In genomic region chr22:46021577-46021976, GRCh38 we compare ENCODE assay signal across 25 cellular contexts. TPM values are rescaled to one million over a fixed set of nuclear protein-coding genes. Genes with fewer than 3 reads are reported as not detected.
"Had no signal": no experiment of that assay in that cellular context is flagged by ENCODE, and none has a peak within 500 bp of the region (broad histone marks: within the 10 kb centered on the region; RNA-seq: fewer than 3 reads in every experiment).

No MANE protein-coding gene starts in this region.

- H3K4me3 Mint-ChIP-seq: activated naive CD4-positive, alpha-beta T cell treated with anti-CD3 and anti-CD28 coated beads for 36 hours; activated naive CD8-positive, alpha-beta T cell treated with anti-CD3 and anti-CD28 coated beads, Interleukin-2, amount 50 U/mL, for 24 hours; central memory CD8-positive, alpha-beta T cell; nephron progenitor cell; stimulated activated naive CD8-positive, alpha-beta T cell treated with anti-CD3 and anti-CD28 coated beads, Interleukin-15, amount 100 ng/mL, for 72 hours had no signal

- H3K27me3 ChIP-seq: right atrium auricular region, upper lobe of left lung had no signal

- H3K9me3 Mint-ChIP-seq: activated naive CD4-positive, alpha-beta T cell treated with anti-CD3 and anti-CD28 coated beads for 36 hours; activated naive CD8-positive, alpha-beta T cell treated with anti-CD3 and anti-CD28 coated beads, Interleukin-2, amount 50 U/mL, for 24 hours; central memory CD8-positive, alpha-beta T cell; stimulated activated naive CD8-positive, alpha-beta T cell treated with anti-CD3 and anti-CD28 coated beads, Interleukin-15, amount 100 ng/mL, for 72 hours had no signal

- H3K36me3 ChIP-seq: right atrium auricular region, upper lobe of left lung had no signal

- H3K4me1 Mint-ChIP-seq: central memory CD8-positive, alpha-beta T cell had no signal

- H3K4me3 ChIP-seq: right atrium auricular region, upper lobe of left lung had no signal

- H3K27ac ChIP-seq: right atrium auricular region, upper lobe of left lung had no signal

- ATAC-seq: activated naive CD8-positive, alpha-beta T cell treated with anti-CD3 and anti-CD28 coated beads, Interleukin-2, amount 50 U/mL, for 24 hours; left lobe of liver; stimulated activated naive CD8-positive, alpha-beta T cell treated with anti-CD3 and anti-CD28 coated beads, Interleukin-15, amount 100 ng/mL, for 72 hours had no signal

- DNase-seq: activated CD4-positive, alpha-beta T cell treated with anti-CD3 and anti-CD28 coated beads, Interleukin-2, amount 50 U/mL, for 4 hours; activated CD4-positive, CD25-positive, alpha-beta regulatory T cell treated with anti-CD3 and anti-CD28 coated beads, Interleukin-2, amount 50 U/mL, for 72 hours; activated naive CD4-positive, alpha-beta T cell treated with anti-CD3 and anti-CD28 coated beads for 36 hours; activated naive CD8-positive, alpha-beta T cell treated with anti-CD3 and anti-CD28 coated beads, Interleukin-2, amount 50 U/mL, for 24 hours; anterior cingulate cortex; cortex of kidney; erythroblast; foreskin melanocyte; glutamatergic neuron; hypothalamus; islet precursor cell; mammary epithelial cell; nephron progenitor cell; occipital lobe; small intestine; stimulated activated CD4-positive, alpha-beta T cell treated with anti-CD3 and anti-CD28 coated beads, Interleukin-4, amount 100 ng/mL, for 1 hour; stimulated activated naive CD8-positive, alpha-beta T cell treated with anti-CD3 and anti-CD28 coated beads, Interleukin-15, amount 100 ng/mL, for 72 hours; T1000 had no signal

- H3K9me3 ChIP-seq: right atrium auricular region, upper lobe of left lung had no signal

- H3K27ac Mint-ChIP-seq: activated naive CD4-positive, alpha-beta T cell treated with anti-CD3 and anti-CD28 coated beads for 36 hours; activated naive CD8-positive, alpha-beta T cell treated with anti-CD3 and anti-CD28 coated beads, Interleukin-2, amount 50 U/mL, for 24 hours; nephron progenitor cell; progenitor cell of endocrine pancreas; stimulated activated naive CD8-positive, alpha-beta T cell treated with anti-CD3 and anti-CD28 coated beads, Interleukin-15, amount 100 ng/mL, for 72 hours had no signal

RNA-seq across cellular contexts. Expression of gene WNT7B, which starts 44.6 kb away (rescaled TPM):
- total RNA-seq: activated naive CD4-positive, alpha-beta T cell treated with anti-CD3 and anti-CD28 coated beads for 36 hours; myocyte; T-helper 1 cell treated with Interleukin-12 subunit alpha and Interleukin-12 subunit beta and Interleukin-4 antibody, amounts not matched to agents 30 ng/mL and 1 ng/mL, for 36 hours had no signal
